In the genomic region with DNA sequence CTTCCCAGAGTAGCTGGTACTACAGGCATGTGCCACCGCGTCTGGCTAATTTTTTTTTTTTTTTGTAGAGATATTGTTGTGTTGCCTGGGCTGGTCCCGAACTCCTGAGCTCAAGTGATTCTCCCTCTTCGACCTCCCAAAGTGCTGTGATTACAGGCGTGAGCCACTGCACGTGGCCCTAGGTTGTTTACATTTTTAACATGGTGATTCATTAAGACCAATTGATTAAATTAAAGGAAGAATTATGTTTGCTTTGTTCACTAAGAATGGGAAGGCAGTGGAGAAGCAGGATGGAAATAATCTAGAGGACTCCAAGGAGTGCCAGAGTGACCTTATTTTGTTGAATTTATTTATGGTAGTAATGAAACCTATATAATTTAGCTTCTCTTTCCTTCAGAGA, we compare ENCODE assay signal across 28 cellular contexts. TPM values are rescaled to one million over a fixed set of nuclear protein-coding genes. Genes with fewer than 3 reads are reported as not detected.
DNase-seq lines count a peak whose midpoint lies in the region; FAIRE-seq and TF ChIP-seq lines count a peak whose summit lies in the region.
"Had no signal": no experiment of that assay in that cellular context is flagged by ENCODE, and none has a peak within 500 bp of the region (broad histone marks: within the 10 kb centered on the region; RNA-seq: fewer than 3 reads in every experiment).

No MANE protein-coding gene starts in this region.

- peaks cover 31% of the 10 kb centered on the region for H3K79me1 ChIP-seq in mesenchymal stem cell (replicated peaks; ENCODE audit: low read length, poor library complexity, severe bottlenecking)

- H3K4me2 ChIP-seq in mesenchymal stem cell (ENCODE audit: low read length, poor library complexity, severe bottlenecking) (no peak overlapping the region), OCI-LY7 (ENCODE audit: low read length) (no peak overlapping the region)
- H3K4me2 ChIP-seq: KMS-11 had no signal

- H4K91ac ChIP-seq in mesenchymal stem cell (ENCODE audit: low read length): no peak overlapping the region

- H3K4me1 ChIP-seq in left ventricle myocardium inferior (peaks cover 75% of the 10 kb centered on the region), right atrium auricular region (no peaks in the 10 kb centered on the region), mesenchymal stem cell (ENCODE audit: control insufficient read depth, insufficient read depth, low read depth, low read length) (no peaks in the 10 kb centered on the region), OCI-LY7 (ENCODE audit: insufficient read depth, low read length, poor library complexity, severe bottlenecking) (no peaks in the 10 kb centered on the region)

- H3K36me3 ChIP-seq in left ventricle myocardium inferior (no peaks in the 10 kb centered on the region), right atrium auricular region (no peaks in the 10 kb centered on the region), bronchial epithelial cell (ENCODE audit: control insufficient read depth, insufficient read depth, low read length) (no peaks in the 10 kb centered on the region), mesenchymal stem cell (ENCODE audit: control insufficient read depth in 1 of 2, insufficient read depth in 2 of 2, low read depth in 1 of 2, low read length in 2 of 2) (no peaks in the 10 kb centered on the region), OCI-LY7 (ENCODE audit: insufficient read depth, low read length) (peaks cover 7% of the 10 kb centered on the region; the same call in 1 of the 2 replicates)

- no peak overlapping the region for H3K18ac ChIP-seq in mesenchymal stem cell (ENCODE audit: low read depth in 1 of 2, low read length in 2 of 2)

- POLR2A ChIA-PET in OCI-LY7 (lab: Charles Lee): no interaction called here

- H2BK5ac ChIP-seq in mesenchymal stem cell (ENCODE audit: low read depth, low read length, poor library complexity, severe bottlenecking): no peak overlapping the region

- H3K9ac ChIP-seq in mesenchymal stem cell (ENCODE audit: low read length): no peak overlapping the region
- H3K9ac ChIP-seq: KMS-11 had no signal

- H2BK12ac ChIP-seq in mesenchymal stem cell (ENCODE audit: low read length in 2 of 2): no peak overlapping the region

- H4K8ac ChIP-seq in mesenchymal stem cell (ENCODE audit: low read length): no peak overlapping the region

- no peaks in the 10 kb centered on the region for H3K9me2 ChIP-seq in OCI-LY7 (ENCODE audit: insufficient read depth, low read length)

- DNase-seq in left ventricle myocardium inferior: no peak
- DNase-seq in right atrium auricular region (ENCODE audit: low spot score): no peak
- peak; percentile 35 for DNase-seq in bronchial epithelial cell (ENCODE audit: low read depth)
- DNase-seq in mesenchymal stem cell: peak; percentile 63
- no peak for DNase-seq in activated CD4-positive, alpha-beta T cell treated with anti-CD3 and anti-CD28 coated beads, Interleukin-2, amount 50 U/mL, for 4 hours
- DNase-seq in ecto neural progenitor cell (ENCODE audit: low spot score): no peak
- no peak for DNase-seq in activated CD4-positive, alpha-beta T cell treated with anti-CD3 and anti-CD28 coated beads for 48 hours
- DNase-seq in OCI-LY7 (ENCODE audit: low spot score): no peak
- DNase-seq: activated CD4-positive, alpha-beta T cell treated with anti-CD3 and anti-CD28 coated beads for 4 hours; activated effector memory CD4-positive, alpha-beta T cell treated with Interleukin-2 at 50 U/mL for 16 hours; anterior cingulate cortex; effector CD4-positive, alpha-beta T cell; foreskin melanocyte; NCI-H1417 treated with DMSO at 0.1 percent for 48 hours; NCI-H2081; NCI-H345; NCI-H774; occipital lobe; psoas muscle; stimulated activated CD4-positive, alpha-beta T cell treated with anti-CD3 and anti-CD28 coated beads, Interleukin-15, amount 100 ng/mL, for 24 hours; stimulated activated CD4-positive, alpha-beta T cell treated with anti-CD3 and anti-CD28 coated beads, Interleukin-4, amount 100 ng/mL, for 4 hours; SW 1271; T-helper 9 cell; WERI-Rb-1 had no signal

- H3K23ac ChIP-seq in mesenchymal stem cell (ENCODE audit: low read length in 2 of 2): no peak overlapping the region

- H3K9me3 ChIP-seq in left ventricle myocardium inferior (replicated peaks) (no peaks in the 10 kb centered on the region), right atrium auricular region (no peaks in the 10 kb centered on the region), mesenchymal stem cell (ENCODE audit: control insufficient read depth, low read length) (no peaks in the 10 kb centered on the region), OCI-LY7 (ENCODE audit: low read length) (no peaks in the 10 kb centered on the region)
- H3K9me3 ChIP-seq: psoas muscle had no signal

- FAIRE-seq in bronchial epithelial cell (lab: Jason Lieb, UNC): no peak
- FAIRE-seq: H1 had no signal

- peak overlapping the region; percentile 21 for H3K27ac ChIP-seq in left ventricle myocardium inferior (replicated peaks)
- H3K27ac ChIP-seq in right atrium auricular region: no peak overlapping the region
- H3K27ac ChIP-seq in mesenchymal stem cell (ENCODE audit: low read length, poor library complexity, severe bottlenecking): no peak overlapping the region
- no peak overlapping the region for H3K27ac ChIP-seq in OCI-LY7 (ENCODE audit: low read depth, low read length, poor library complexity, severe bottlenecking)
- H3K27ac ChIP-seq: 22Rv1, KMS-11, psoas muscle, WERI-Rb-1 had no signal

- intact Hi-C loops in left ventricle myocardium inferior (cut with micrococcal nuclease): loop anchor here (10.0 kb wide), 1 partner anchor 250 kb away; no protein-coding TSS in a partner anchor
- intact Hi-C loops in OCI-LY7 (cut with micrococcal nuclease; ENCODE audit: unreplicated experiment): no loop called here

- CTCF ChIA-PET in OCI-LY7 (lab: Charles Lee; ENCODE audit: unreplicated experiment): interaction anchor here (0.7 kb wide), 1 partner anchor 174 kb away, joined by 3 read pairs; no protein-coding TSS in a partner anchor

- no peak overlapping the region for H2AFZ ChIP-seq in mesenchymal stem cell (ENCODE audit: low read depth, low read length)
- no peak overlapping the region for H2AFZ ChIP-seq in OCI-LY7 (ENCODE audit: low read length)

- H3K79me2 ChIP-seq in OCI-LY7 (ENCODE audit: insufficient read depth, low read depth, low read length): peaks cover 40% of the 10 kb centered on the region

- no TSS peak for BruUV-seq in OCI-LY7 (replicated peaks; lab: Mats Ljungman, UMichigan)

- H2BK15ac ChIP-seq in mesenchymal stem cell (ENCODE audit: low read depth, poor library complexity, severe bottlenecking): no peak overlapping the region

- H3K27me3 ChIP-seq in left ventricle myocardium inferior (ENCODE audit: low read depth) (no peaks in the 10 kb centered on the region), right atrium auricular region (no peaks in the 10 kb centered on the region), bronchial epithelial cell (ENCODE audit: control insufficient read depth, insufficient read depth, low read length) (no peaks in the 10 kb centered on the region), mesenchymal stem cell (ENCODE audit: control insufficient read depth in 1 of 2, insufficient read depth in 1 of 2, low read length in 2 of 2) (no peaks in the 10 kb centered on the region)

- H3K4me3 ChIP-seq in left ventricle myocardium inferior: no peak overlapping the region
- H3K4me3 ChIP-seq in right atrium auricular region: no peak overlapping the region
- no peak overlapping the region for H3K4me3 ChIP-seq in bronchial epithelial cell (ENCODE audit: low read depth, low read length)
- H3K4me3 ChIP-seq in mesenchymal stem cell (ENCODE audit: insufficient read depth in 1 of 2, low read depth in 1 of 2, low read length in 2 of 2): no peak overlapping the region
- H3K4me3 ChIP-seq in OCI-LY7 (ENCODE audit: low read depth, low read length, poor library complexity, severe bottlenecking): no peak overlapping the region
- H3K4me3 ChIP-seq: lung, psoas muscle had no signal

- H2AK5ac ChIP-seq in mesenchymal stem cell (ENCODE audit: low read length, severe bottlenecking): no peak overlapping the region

- H3K14ac ChIP-seq in mesenchymal stem cell (ENCODE audit: low read length in 2 of 2): no peak overlapping the region

- no peak overlapping the region for H3K4ac ChIP-seq in mesenchymal stem cell (ENCODE audit: low read depth in 1 of 2, low read length in 2 of 2)

- no peak overlapping the region for H2BK120ac ChIP-seq in mesenchymal stem cell (ENCODE audit: low read depth, low read length)

- 33% methylated on average over 6 of the region's 6 CpGs for WGBS in mesenchymal stem cell

- TF ChIP-seq CTCF in left ventricle myocardium inferior (IDR thresholded peaks at IDR 0.05; ENCODE audit: borderline replicate concordance) (no peak), right atrium auricular region (IDR thresholded peaks at IDR 0.05) (no peak), bronchial epithelial cell (IDR thresholded peaks at IDR 0.05; ENCODE audit: insufficient read depth, low read length, severe bottlenecking) (no peak), OCI-LY7 (conservative IDR thresholded peaks at IDR 0.05; ENCODE audit: low read length) (no peak)

- H4K20me1 ChIP-seq in OCI-LY7 (ENCODE audit: insufficient read depth, low read length): peaks cover 9% of the 10 kb centered on the region; the same call in 1 of the 2 replicates

RNA-seq across cellular contexts. Expression of a gene that starts 7.5 kb away (rescaled TPM):
- total RNA-seq in left ventricle myocardium inferior (41.0 TPM), right atrium auricular region (10 to 100 TPM; 13.2 to 14.3 TPM), bronchial epithelial cell (8.7 and 11.5 TPM in 2 replicates), OCI-LY7 (2022) (18.0 and 19.6 TPM in 2 replicates)
- polyA plus RNA-seq in mesenchymal stem cell (2013, experiment 1 of 2): 10.0 TPM
- 10.0 TPM for polyA plus RNA-seq in mesenchymal stem cell (2013, experiment 2 of 2)
- total RNA-seq in OCI-LY7 (2014; rRNA removed; shearing (Covaris generic)): 9.2 and 11.5 TPM in 2 replicates

Comparison
In these comparisons a context has a peak if more than half of its experiments do, and no peak if none do; other contexts are left out.
1. DNase-seq: peak in bronchial epithelial cell (single experiment) and mesenchymal stem cell (single experiment); none in left ventricle myocardium inferior (single experiment), right atrium auricular region (single experiment), activated CD4-positive, alpha-beta T cell treated with anti-CD3 and anti-CD28 coated beads, Interleukin-2, amount 50 U/mL, for 4 hours (0 of 2), ecto neural progenitor cell (single experiment), activated CD4-positive, alpha-beta T cell treated with anti-CD3 and anti-CD28 coated beads for 48 hours (single experiment) and OCI-LY7 (single experiment).